ENCODE assay signal across 1 cellular context in genomic region chr17:5619088-5619740, GRCh38.
TF ChIP-seq lines count a peak whose summit lies in the region.

No MANE protein-coding gene starts in this region.

TF ChIP-seq in GM12878, 131 proteins besides CTCF, POLR2A, EP300 and RAD21 (continued from another document):
- TF ChIP-seq, protein P1, sequence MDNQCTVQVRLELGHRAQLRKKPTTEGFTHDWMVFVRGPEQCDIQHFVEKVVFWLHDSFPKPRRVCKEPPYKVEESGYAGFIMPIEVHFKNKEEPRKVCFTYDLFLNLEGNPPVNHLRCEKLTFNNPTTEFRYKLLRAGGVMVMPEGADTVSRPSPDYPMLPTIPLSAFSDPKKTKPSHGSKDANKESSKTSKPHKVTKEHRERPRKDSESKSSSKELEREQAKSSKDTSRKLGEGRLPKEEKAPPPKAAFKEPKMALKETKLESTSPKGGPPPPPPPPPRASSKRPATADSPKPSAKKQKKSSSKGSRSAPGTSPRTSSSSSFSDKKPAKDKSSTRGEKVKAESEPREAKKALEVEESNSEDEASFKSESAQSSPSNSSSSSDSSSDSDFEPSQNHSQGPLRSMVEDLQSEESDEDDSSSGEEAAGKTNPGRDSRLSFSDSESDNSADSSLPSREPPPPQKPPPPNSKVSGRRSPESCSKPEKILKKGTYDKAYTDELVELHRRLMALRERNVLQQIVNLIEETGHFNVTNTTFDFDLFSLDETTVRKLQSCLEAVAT (IDR thresholded peaks at IDR 0.05), result peak; percentile 67; the same call in 1 of the 2 replicates
- peak; percentile 58 for TF ChIP-seq YY1 (IDR thresholded peaks at IDR 0.05; ENCODE audit: low read depth, low read length)
- peak; percentile 59; the same call in 1 of the 2 replicates for TF ChIP-seq BRCA1 (IDR thresholded peaks at IDR 0.05; ENCODE audit: low read depth, low read length)
- peak; percentile 88 for TF ChIP-seq POLR2AphosphoS5 (IDR thresholded peaks at IDR 0.05; ENCODE audit: low read length)
- no peak for TF ChIP-seq TCF7 (IDR thresholded peaks at IDR 0.05; ENCODE audit: borderline replicate concordance)
- no peak for TF ChIP-seq ZNF207 (IDR thresholded peaks at IDR 0.05; ENCODE audit: borderline replicate concordance)
TF ChIP-seq in GM12878: peak in this region for 6.
